ENCODE assay signal across 9 cellular contexts in genomic region chr2:60884795-60885194, GRCh38. TPM values are rescaled to one million over a fixed set of nuclear protein-coding genes. Genes with fewer than 3 reads are reported as not detected.
A peak's percentile ranks its signal among the peaks of the same experiment; 100 is the strongest.
DNase-seq lines count a peak whose midpoint lies in the region; ATAC-seq and TF ChIP-seq lines count a peak whose summit lies in the region.
"Had no signal": no experiment of that assay in that cellular context is flagged by ENCODE, and none has a peak within 500 bp of the region (broad histone marks: within the 10 kb centered on the region; RNA-seq: fewer than 3 reads in every experiment).

No MANE protein-coding gene starts in this region.

- TF ChIP-seq CTCF in right atrium auricular region (IDR thresholded peaks at IDR 0.05) (no peak), lower leg skin (IDR thresholded peaks at IDR 0.05) (no peak)
- no peak for TF ChIP-seq CTCF in activated CD8-positive, alpha-beta T cell treated with anti-CD3 and anti-CD28 coated beads for 36 hours (IDR thresholded peaks at IDR 0.05)

- no peak for TF ChIP-seq POLR2A in lower leg skin (IDR thresholded peaks at IDR 0.05)

- peaks cover 60% of the 10 kb centered on the region for H3K36me3 Mint-ChIP-seq in activated CD8-positive, alpha-beta T cell treated with anti-CD3 and anti-CD28 coated beads for 36 hours (ENCODE audit: low read depth)

- peaks cover 1% of the 10 kb centered on the region for H3K9me3 Mint-ChIP-seq in activated CD8-positive, alpha-beta T cell treated with anti-CD3 and anti-CD28 coated beads for 36 hours

- CTCF ChIA-PET in activated CD8-positive, alpha-beta T cell treated with anti-CD3 and anti-CD28 coated beads for 36 hours (lab: Charles Lee), result interaction anchor here (0.8 to 1.3 kb wide), 4 partner anchors 79 to 88 kb away, joined by 3 to 7 read pairs (median 3); no protein-coding TSS in a partner anchor

- H3K27ac Mint-ChIP-seq in activated CD8-positive, alpha-beta T cell treated with anti-CD3 and anti-CD28 coated beads for 36 hours, result peak overlapping the region; percentile 94

- H3K27me3 ChIP-seq in right atrium auricular region, result no peaks in the 10 kb centered on the region

- H3K4me1 Mint-ChIP-seq in activated CD8-positive, alpha-beta T cell treated with anti-CD3 and anti-CD28 coated beads for 36 hours (ENCODE audit: low read depth), result peaks cover 45% of the 10 kb centered on the region

- DNase-seq in right atrium auricular region (ENCODE audit: low spot score), result no peak
- no peak for DNase-seq in Right ventricle myocardium superior
- DNase-seq in activated CD8-positive, alpha-beta T cell treated with anti-CD3 and anti-CD28 coated beads for 36 hours, result no peak
- peak; percentile 21 for DNase-seq in kidney glomerular epithelial cell (lab: John Stamatoyannopoulos, UW)
- DNase-seq in islet precursor cell, result no peak
- DNase-seq in lower leg skin (ENCODE audit: low spot score in 2 of 2), result no peak

- POLR2A ChIA-PET in activated CD8-positive, alpha-beta T cell treated with anti-CD3 and anti-CD28 coated beads for 36 hours (lab: Charles Lee), result interaction anchor here (0.6 to 1.5 kb wide), 9 partner anchors 11 to 129 kb away, joined by 3 to 5 read pairs (median 3); partner anchors contain the start of gene PAPOLG

- H3K36me3 ChIP-seq in right atrium auricular region (no peaks in the 10 kb centered on the region), urinary bladder (ENCODE audit: insufficient read depth) (no peaks in the 10 kb centered on the region)
- H3K36me3 ChIP-seq: HAP-1 had no signal

- H3K27ac ChIP-seq in right atrium auricular region, result peak overlapping the region; percentile 4 to 17
- peak overlapping the region; percentile 32 for H3K27ac ChIP-seq in urinary bladder (ENCODE audit: low read depth)

- WGBS in urinary bladder, result 63% methylated on average over 2 of the region's 2 CpGs
- WGBS in lower leg skin, 2 donors, result 29 to 38% methylated on average over 2 of the region's 2 CpGs

- H3K27me3 Mint-ChIP-seq in activated CD8-positive, alpha-beta T cell treated with anti-CD3 and anti-CD28 coated beads for 36 hours, result no peaks in the 10 kb centered on the region

- H3K4me1 ChIP-seq in right atrium auricular region, result peaks cover 0 to 34% of the 10 kb centered on the region in 2 donors
- no peaks in the 10 kb centered on the region for H3K4me1 ChIP-seq in urinary bladder (ENCODE audit: insufficient read depth)

- no peak for ATAC-seq in Right ventricle myocardium superior (ENCODE audit: poor library complexity)
- ATAC-seq in activated CD8-positive, alpha-beta T cell treated with anti-CD3 and anti-CD28 coated beads for 36 hours, result no peak
- no peak for ATAC-seq in GM21528 (IDR thresholded peaks at IDR 0.05; ENCODE audit: low FRiP score, unreplicated experiment)

- H3K4me3 Mint-ChIP-seq in activated CD8-positive, alpha-beta T cell treated with anti-CD3 and anti-CD28 coated beads for 36 hours, result peak overlapping the region; percentile 95

- intact Hi-C loops in Right ventricle myocardium superior (cut with DNase I), result no loop called here
- intact Hi-C loops in activated CD8-positive, alpha-beta T cell treated with anti-CD3 and anti-CD28 coated beads for 36 hours (cut with micrococcal nuclease), result loop anchor here (10.0 kb wide), 1 partner anchor 110 kb away; no protein-coding TSS in a partner anchor
- intact Hi-C loops in lower leg skin (cut with DNase I; ENCODE audit: low total_unique reads), result no loop called here

- H3K4me3 ChIP-seq in right atrium auricular region (no peak overlapping the region), urinary bladder (ENCODE audit: low read depth, low read length) (no peak overlapping the region), lower leg skin (ENCODE audit: low read depth, poor library complexity, severe bottlenecking) (no peak overlapping the region)
- H3K4me3 ChIP-seq: HAP-1 had no signal

- H3K9me3 ChIP-seq in right atrium auricular region, result no peaks in the 10 kb centered on the region
- H3K9me3 ChIP-seq: HAP-1 had no signal

RNA-seq across cellular contexts. Expression of gene REL, which starts 3.4 kb away (rescaled TPM):
- 1 to 10 TPM; 6.0 to 7.3 TPM for total RNA-seq in right atrium auricular region
- total RNA-seq in Right ventricle myocardium superior, result 4.4 TPM
- total RNA-seq in activated CD8-positive, alpha-beta T cell treated with anti-CD3 and anti-CD28 coated beads for 36 hours, result 10 to 100 TPM; 84.7 to 85.3 TPM
- total RNA-seq in urinary bladder, result 25.1 TPM
- 4.0 TPM for polyA plus RNA-seq in urinary bladder
- total RNA-seq in lower leg skin, result 10 to 100 TPM; 33.8 to 56.2 (median 41.2) TPM
